In genomic region chr1:61141288-61142044, GRCh38 we compare ENCODE assay signal across 9 cellular contexts. TPM values are rescaled to one million over a fixed set of nuclear protein-coding genes. Genes with fewer than 3 reads are reported as not detected.
DNase-seq lines count a peak whose midpoint lies in the region; ATAC-seq and TF ChIP-seq lines count a peak whose summit lies in the region.
"Had no signal": no experiment of that assay in that cellular context is flagged by ENCODE, and none has a peak within 500 bp of the region (broad histone marks: within the 10 kb centered on the region; RNA-seq: fewer than 3 reads in every experiment).

No MANE protein-coding gene starts in this region.

- H3K27me3 Mint-ChIP-seq in osteocyte (ENCODE audit: unreplicated experiment), result no peaks in the 10 kb centered on the region

- H3K27ac Mint-ChIP-seq in osteocyte (ENCODE audit: unreplicated experiment), result peak overlapping the region; percentile 77

- DNase-seq in ELR (ENCODE audit: low read depth) (peak; percentile 22), NCI-H460 (ENCODE audit: extremely low read depth, low read depth) (peak; percentile 71), caudate nucleus (lab: John Stamatoyannopoulos, UW) (no peak), osteocyte (ENCODE audit: extremely low spot score, unreplicated experiment) (no peak), NCI-H1048 (lab: John Stamatoyannopoulos, UW) (no peak), ureter (ENCODE audit: low spot score) (no peak), H4 (ENCODE audit: low spot score) (no peak)
- DNase-seq: GF-D8 had no signal

- peak overlapping the region; percentile 15 for H3K27ac ChIP-seq in caudate nucleus (ENCODE audit: low read depth, low read length)

- peak overlapping the region; percentile 3 for H3K4me3 Mint-ChIP-seq in osteocyte (ENCODE audit: unreplicated experiment)

- H3K9me3 Mint-ChIP-seq in osteocyte (ENCODE audit: unreplicated experiment), result no peaks in the 10 kb centered on the region

- TF ChIP-seq CTCF in osteocyte (IDR thresholded peaks at IDR 0.05), result no peak

- no peak for ATAC-seq in HG03159 (IDR thresholded peaks at IDR 0.05; ENCODE audit: unreplicated experiment)

- peaks cover 43% of the 10 kb centered on the region for H3K4me1 Mint-ChIP-seq in osteocyte (ENCODE audit: unreplicated experiment)

- peaks cover 8% of the 10 kb centered on the region for H3K36me3 Mint-ChIP-seq in osteocyte (ENCODE audit: unreplicated experiment)

RNA-seq across cellular contexts. Expression of gene NFIA, which starts 59.1 kb away (rescaled TPM):
- total RNA-seq in NCI-H460 (2014; rRNA removed; shearing (Covaris generic)), result 15.1 and 16.9 TPM in 2 replicates
- polyA plus RNA-seq in NCI-H460 (2014; cell fraction: nucleus; rRNA removed), result 5.7 and 7.4 TPM in 2 replicates
- total RNA-seq in osteocyte, result 43.3 and 46.7 TPM in 2 replicates
- total RNA-seq in ureter, result 132 TPM
- 3.9 and 7.4 TPM in 2 replicates for total RNA-seq in H4 (2014; rRNA removed; shearing (Covaris generic))

Comparison
In these comparisons a context has a peak if more than half of its experiments do, and no peak if none do; other contexts are left out.
1. DNase-seq: peak in ELR (single experiment) and NCI-H460 (single experiment); none in caudate nucleus (0 of 61), osteocyte (single experiment), NCI-H1048 (single experiment), ureter (single experiment) and H4 (single experiment).